ENCODE assay signal across 22 cellular contexts in the genomic region with DNA sequence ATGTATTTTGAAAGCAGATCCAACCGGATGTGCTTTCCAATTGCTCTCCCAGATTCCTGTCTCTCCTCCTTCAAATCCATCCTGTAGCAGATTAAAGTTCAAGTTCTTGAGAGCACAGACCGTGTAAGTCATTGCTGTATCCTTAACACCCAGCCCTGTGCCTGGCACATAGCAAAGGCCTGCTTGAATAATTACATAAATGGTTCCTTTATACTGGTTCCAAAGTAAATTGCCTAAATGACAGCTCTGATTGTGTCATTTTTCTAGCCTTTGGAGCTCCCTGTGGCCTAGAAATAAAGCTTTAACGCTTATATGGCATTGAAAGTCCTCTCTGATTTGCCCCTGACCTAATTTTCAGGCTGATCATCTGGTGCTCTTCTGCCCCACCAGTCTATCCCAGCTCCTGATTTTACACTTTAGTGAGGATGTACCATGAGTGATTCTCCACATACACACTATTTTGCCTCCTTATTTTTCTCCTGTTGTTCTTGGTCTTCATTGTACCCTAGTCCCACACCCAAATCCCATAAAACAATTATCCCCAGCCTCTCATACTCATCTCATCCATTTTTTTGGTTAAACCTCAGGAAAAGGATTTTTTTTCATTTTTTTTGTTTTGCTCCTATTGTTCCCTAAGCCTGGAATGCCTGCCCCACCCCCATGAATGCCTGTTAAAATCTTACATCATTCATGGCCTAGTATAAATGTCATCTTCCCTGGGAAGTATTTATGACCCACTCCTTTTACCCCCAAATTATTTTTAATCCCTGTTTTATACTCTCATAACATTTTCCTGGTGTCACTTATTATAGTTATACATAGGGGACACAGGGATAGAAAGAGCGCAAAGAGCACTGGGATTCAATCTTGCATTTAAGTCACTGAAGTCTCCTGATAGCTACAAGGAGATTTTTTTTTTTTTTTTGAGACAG. TPM values are rescaled to one million over a fixed set of nuclear protein-coding genes. Genes with fewer than 3 reads are reported as not detected.
DNase-seq lines count a peak whose midpoint lies in the region; ATAC-seq and TF ChIP-seq lines count a peak whose summit lies in the region.
"Had no signal": no experiment of that assay in that cellular context is flagged by ENCODE, and none has a peak within 500 bp of the region (broad histone marks: within the 10 kb centered on the region; RNA-seq: fewer than 3 reads in every experiment).

No MANE protein-coding gene starts in this region.

- POLR2A ChIA-PET in CD8-positive, alpha-beta memory T cell (lab: Charles Lee), result interaction anchor here (0.8 kb wide), 1 partner anchor 118 kb away, joined by 3 read pairs; no protein-coding TSS in a partner anchor

- CTCF ChIA-PET in CD8-positive, alpha-beta memory T cell (lab: Charles Lee), result interaction anchor here (0.7 to 2.2 kb wide), 2 partner anchors 12 to 26 kb away, joined by 3 to 7 read pairs; no protein-coding TSS in a partner anchor

- H3K4me3 ChIP-seq in CD8-positive, alpha-beta memory T cell (ENCODE audit: low read length), result no peak overlapping the region
- no peak overlapping the region for H3K4me3 ChIP-seq in endodermal cell (ENCODE audit: low read length)
- H3K4me3 ChIP-seq: colonic mucosa had no signal

- 76 to 81% methylated on average over 3 to 4 of the region's 4 CpGs for WGBS in endodermal cell (ENCODE audit: insufficient coverage in 1 of 2, insufficient read length in 1 of 2), 2 experiments

- H3K9me3 ChIP-seq in CD8-positive, alpha-beta memory T cell (ENCODE audit: low read length), result no peaks in the 10 kb centered on the region
- H3K9me3 ChIP-seq in endodermal cell (ENCODE audit: control insufficient read depth, low read length), result no peaks in the 10 kb centered on the region
- H3K9me3 ChIP-seq: colonic mucosa had no signal

- DNase-seq in CD8-positive, alpha-beta memory T cell, result no peak
- no peak for DNase-seq in endodermal cell
- no peak for DNase-seq in progenitor cell of endocrine pancreas (ENCODE audit: low spot score, unreplicated experiment)
- DNase-seq in activated CD4-positive, alpha-beta T cell treated with anti-CD3 and anti-CD28 coated beads, Interleukin-2, amount 50 U/mL, for 48 hours, result no peak
- DNase-seq in GM13977 (ENCODE audit: low spot score), result no peak
- DNase-seq: activated B cell treated with CpG ODN at 0.5 μM for 24 hours, activated gamma-delta T cell, AML-193, colonic mucosa, HCEC 1CT, NCI-H2029 treated with DMSO at 0.1 percent for 48 hours, NCI-H774, RPMI8226, T-cell had no signal

- no peak for ATAC-seq in HG02852 (IDR thresholded peaks at IDR 0.05; ENCODE audit: unreplicated experiment)
- ATAC-seq: T-cell had no signal

- no peak for TF ChIP-seq RAD21 in Ishikawa (IDR thresholded peaks at IDR 0.05; ENCODE audit: low read depth)

- H3K36me3 Mint-ChIP-seq in CD8-positive, alpha-beta memory T cell, result no peaks in the 10 kb centered on the region
- H3K36me3 Mint-ChIP-seq in endodermal cell (ENCODE audit: low read depth) (no peaks in the 10 kb centered on the region), progenitor cell of endocrine pancreas (ENCODE audit: insufficient read depth) (no peaks in the 10 kb centered on the region)
- H3K36me3 Mint-ChIP-seq: memory B cell, T-cell had no signal

- peaks cover 9% of the 10 kb centered on the region for H3K4me1 ChIP-seq in CD8-positive, alpha-beta memory T cell (ENCODE audit: insufficient read depth, low read length)
- H3K4me1 ChIP-seq in endodermal cell (ENCODE audit: control insufficient read depth, insufficient read depth, low read length), result no peaks in the 10 kb centered on the region
- H3K4me1 ChIP-seq: colonic mucosa had no signal

- peak overlapping the region in 6 of 8 donors; percentile 20 to 88 (median 68) for H3K27ac Mint-ChIP-seq in CD8-positive, alpha-beta memory T cell
- H3K27ac Mint-ChIP-seq in endodermal cell (peak overlapping the region; percentile 86), progenitor cell of endocrine pancreas (peak overlapping the region; percentile 42)
- H3K27ac Mint-ChIP-seq: activated B cell treated with CpG ODN at 0.5 μM for 24 hours, memory B cell, T-cell had no signal

- in situ Hi-C loops in GM13977 (cut with MboI; ENCODE audit: low pct_unique_long_range_greater_than_20kb, low sequenced_read_pairs, unreplicated experiment), result no loop called here

- no peak overlapping the region for H3K9ac ChIP-seq in endodermal cell (ENCODE audit: extremely low read depth, low read length, poor library complexity, severe bottlenecking)

- H3K27ac ChIP-seq in CD8-positive, alpha-beta memory T cell (ENCODE audit: low read depth, low read length), result no peak overlapping the region
- H3K27ac ChIP-seq in endodermal cell (ENCODE audit: low read depth, low read length), result no peak overlapping the region
- H3K27ac ChIP-seq: colonic mucosa, epithelial cell of prostate had no signal

- no peak for TF ChIP-seq EP300 in Ishikawa (IDR thresholded peaks at IDR 0.05; ENCODE audit: borderline replicate concordance)

- H3K9me3 Mint-ChIP-seq in CD8-positive, alpha-beta memory T cell, result no peaks in the 10 kb centered on the region
- no peaks in the 10 kb centered on the region for H3K9me3 Mint-ChIP-seq in endodermal cell
- H3K9me3 Mint-ChIP-seq in progenitor cell of endocrine pancreas (ENCODE audit: low read depth), result no peaks in the 10 kb centered on the region
- H3K9me3 Mint-ChIP-seq: activated B cell treated with CpG ODN at 0.5 μM for 24 hours, memory B cell, nephron, T-cell had no signal

- H3K36me3 ChIP-seq in CD8-positive, alpha-beta memory T cell (ENCODE audit: insufficient read depth, low read length), result no peaks in the 10 kb centered on the region
- no peaks in the 10 kb centered on the region for H3K36me3 ChIP-seq in endodermal cell (ENCODE audit: control insufficient read depth, insufficient read depth, low read length)
- H3K36me3 ChIP-seq: colonic mucosa had no signal

- H3K4me3 Mint-ChIP-seq in CD8-positive, alpha-beta memory T cell, result no peak overlapping the region
- H3K4me3 Mint-ChIP-seq in endodermal cell (no peak overlapping the region), progenitor cell of endocrine pancreas (ENCODE audit: low read depth) (no peak overlapping the region)
- H3K4me3 Mint-ChIP-seq: activated B cell treated with CpG ODN at 0.5 μM for 24 hours, memory B cell, nephron, T-cell had no signal

- H3K27me3 Mint-ChIP-seq in CD8-positive, alpha-beta memory T cell, result peaks cover 0 to 2% of the 10 kb centered on the region in 2 donors
- H3K27me3 Mint-ChIP-seq in endodermal cell (ENCODE audit: insufficient read depth), result no peaks in the 10 kb centered on the region
- H3K27me3 Mint-ChIP-seq in progenitor cell of endocrine pancreas, result peaks cover 29% of the 10 kb centered on the region
- H3K27me3 Mint-ChIP-seq: T-cell had no signal

- no peaks in the 10 kb centered on the region for H3K27me3 ChIP-seq in CD8-positive, alpha-beta memory T cell (ENCODE audit: insufficient read depth, low read length, poor library complexity, severe bottlenecking)
- no peaks in the 10 kb centered on the region for H3K27me3 ChIP-seq in endodermal cell (ENCODE audit: control insufficient read depth, insufficient read depth, low read length, poor library complexity, severe bottlenecking)
- H3K27me3 ChIP-seq: colonic mucosa had no signal

- H3K4me1 Mint-ChIP-seq in CD8-positive, alpha-beta memory T cell, result peaks cover 23 to 30% (median 23%) of the 10 kb centered on the region in 3 donors
- peaks cover 17% of the 10 kb centered on the region for H3K4me1 Mint-ChIP-seq in endodermal cell
- no peaks in the 10 kb centered on the region for H3K4me1 Mint-ChIP-seq in progenitor cell of endocrine pancreas (ENCODE audit: low read depth)
- H3K4me1 Mint-ChIP-seq: activated B cell treated with CpG ODN at 0.5 μM for 24 hours, nephron had no signal

- no peak for TF ChIP-seq CTCF in endodermal cell (conservative IDR thresholded peaks at IDR 0.05)
- TF ChIP-seq CTCF in progenitor cell of endocrine pancreas (IDR thresholded peaks at IDR 0.05; ENCODE audit: unreplicated experiment), result no peak
- TF ChIP-seq CTCF in GM13977 (IDR thresholded peaks at IDR 0.05; ENCODE audit: extremely low read depth, insufficient read depth, missing control alignments), result no peak

TF ChIP-seq in Ishikawa, 13 proteins besides CTCF, POLR2A, EP300 and RAD21 (continues in another document):
- TF ChIP-seq TEAD4 (IDR thresholded peaks at IDR 0.05) (peak; percentile 30; the same call in 1 of the 2 replicates), FOXM1 (IDR thresholded peaks at IDR 0.05; ENCODE audit: borderline replicate concordance, low read depth) (no peak), TAF1 (IDR thresholded peaks at IDR 0.05; ENCODE audit: low read depth) (no peak), EGR1 (IDR thresholded peaks at IDR 0.05) (no peak), CREB1 (IDR thresholded peaks at IDR 0.05; ENCODE audit: low read depth) (no peak), TCF12 (IDR thresholded peaks at IDR 0.05; ENCODE audit: low read depth) (no peak), YY1 (IDR thresholded peaks at IDR 0.05; ENCODE audit: low read depth) (no peak)

RNA-seq across cellular contexts. Expression of a gene that starts 4.7 kb away (rescaled TPM):
- under 1 TPM in 1 of 2 experiments, not detected in 1; 0.09 TPM for total RNA-seq in CD8-positive, alpha-beta memory T cell
- polyA plus RNA-seq in CD8-positive, alpha-beta memory T cell, result 0.28 TPM
- total RNA-seq in endodermal cell (not detected), progenitor cell of endocrine pancreas (not detected in 2 replicates)
- polyA plus RNA-seq in endodermal cell (2013, experiment 1 of 2), result not detected
- polyA plus RNA-seq in endodermal cell (2013, experiment 2 of 2), result not detected
- total RNA-seq: activated B cell treated with CpG ODN at 0.5 μM for 24 hours, aorta, M059J had no signal
- polyA plus RNA-seq: aorta had no signal

RNA-seq across cellular contexts. Expression of a gene that starts 19.6 kb away (rescaled TPM):
- 10 to 100 TPM; 16.4 to 17.4 TPM for total RNA-seq in CD8-positive, alpha-beta memory T cell
- 20.5 TPM for polyA plus RNA-seq in CD8-positive, alpha-beta memory T cell
- total RNA-seq in endodermal cell (10 to 100 TPM; 14.9 to 15.0 TPM), progenitor cell of endocrine pancreas (16.3 and 16.5 TPM in 2 replicates)
- polyA plus RNA-seq in endodermal cell (2013, experiment 1 of 2), result 28.5 TPM
- 25.6 TPM for polyA plus RNA-seq in endodermal cell (2013, experiment 2 of 2)

RNA-seq across cellular contexts. Expression of a gene that starts 21.7 kb away (rescaled TPM):
- 1 to 10 TPM; 1.3 to 1.5 TPM for total RNA-seq in CD8-positive, alpha-beta memory T cell
- 46.4 TPM for polyA plus RNA-seq in CD8-positive, alpha-beta memory T cell
- not detected for total RNA-seq in endodermal cell
- 0.14 TPM for polyA plus RNA-seq in endodermal cell (2013, experiment 1 of 2)
- polyA plus RNA-seq in endodermal cell (2013, experiment 2 of 2), result not detected
- total RNA-seq in progenitor cell of endocrine pancreas, result 0.09 TPM in 1 of 2 replicates, not detected in the other
- total RNA-seq: M059J had no signal

RNA-seq across cellular contexts. Expression of a gene that starts 29.7 kb away (rescaled TPM):
- total RNA-seq in CD8-positive, alpha-beta memory T cell, result 1 to 10 TPM; 1.9 to 2.0 TPM
- 3.7 TPM for polyA plus RNA-seq in CD8-positive, alpha-beta memory T cell
- total RNA-seq in endodermal cell, result under 1 TPM; 0.44 to 0.82 TPM
- not detected for polyA plus RNA-seq in endodermal cell (2013, experiment 1 of 2)
- polyA plus RNA-seq in endodermal cell (2013, experiment 2 of 2), result not detected
- 1.00 and 1.3 TPM in 2 replicates for total RNA-seq in progenitor cell of endocrine pancreas
- total RNA-seq: activated B cell treated with CpG ODN at 0.5 μM for 24 hours, aorta, M059J had no signal
- polyA plus RNA-seq: aorta had no signal

RNA-seq across cellular contexts. Expression of a gene that starts 43.6 kb away (rescaled TPM):
- total RNA-seq in CD8-positive, alpha-beta memory T cell, result not detected
- polyA plus RNA-seq in CD8-positive, alpha-beta memory T cell, result 0.38 TPM
- total RNA-seq in endodermal cell (not detected), progenitor cell of endocrine pancreas (not detected in 2 replicates)
- not detected for polyA plus RNA-seq in endodermal cell (2013, experiment 1 of 2)
- polyA plus RNA-seq in endodermal cell (2013, experiment 2 of 2), result not detected
- total RNA-seq: activated B cell treated with CpG ODN at 0.5 μM for 24 hours; activated CD8-positive, alpha-beta memory T cell treated with anti-CD3 and anti-CD28 coated beads for 36 hours; aorta; colonic mucosa; M059J; T-cell had no signal
- polyA plus RNA-seq: aorta had no signal
